1 cellular context compared by ENCODE assay signal in the genomic region with DNA sequence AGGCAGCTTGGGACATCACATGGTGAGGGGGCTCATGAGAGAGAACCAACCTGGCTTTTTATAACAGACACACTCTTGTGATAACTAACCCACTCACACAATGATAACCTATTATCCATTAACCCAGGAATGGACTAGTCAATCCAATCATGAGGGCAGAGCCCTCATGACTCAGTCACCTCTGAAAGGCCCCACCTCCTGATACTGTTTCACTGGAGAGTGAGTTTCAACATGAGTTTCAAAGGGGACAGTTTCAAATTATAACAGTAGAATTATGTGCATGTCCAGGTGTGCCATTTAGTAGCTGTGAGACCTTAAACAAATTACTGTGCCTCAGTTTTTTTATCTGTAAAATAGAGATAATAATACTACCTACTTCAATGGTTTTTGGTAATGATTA.
TF ChIP-seq lines count a peak whose summit lies in the region.

No MANE protein-coding gene starts in this region.

TF ChIP-seq in K562, 482 proteins besides CTCF, POLR2A, EP300 and RAD21 (continued from another document):
- TF ChIP-seq, protein P1, sequence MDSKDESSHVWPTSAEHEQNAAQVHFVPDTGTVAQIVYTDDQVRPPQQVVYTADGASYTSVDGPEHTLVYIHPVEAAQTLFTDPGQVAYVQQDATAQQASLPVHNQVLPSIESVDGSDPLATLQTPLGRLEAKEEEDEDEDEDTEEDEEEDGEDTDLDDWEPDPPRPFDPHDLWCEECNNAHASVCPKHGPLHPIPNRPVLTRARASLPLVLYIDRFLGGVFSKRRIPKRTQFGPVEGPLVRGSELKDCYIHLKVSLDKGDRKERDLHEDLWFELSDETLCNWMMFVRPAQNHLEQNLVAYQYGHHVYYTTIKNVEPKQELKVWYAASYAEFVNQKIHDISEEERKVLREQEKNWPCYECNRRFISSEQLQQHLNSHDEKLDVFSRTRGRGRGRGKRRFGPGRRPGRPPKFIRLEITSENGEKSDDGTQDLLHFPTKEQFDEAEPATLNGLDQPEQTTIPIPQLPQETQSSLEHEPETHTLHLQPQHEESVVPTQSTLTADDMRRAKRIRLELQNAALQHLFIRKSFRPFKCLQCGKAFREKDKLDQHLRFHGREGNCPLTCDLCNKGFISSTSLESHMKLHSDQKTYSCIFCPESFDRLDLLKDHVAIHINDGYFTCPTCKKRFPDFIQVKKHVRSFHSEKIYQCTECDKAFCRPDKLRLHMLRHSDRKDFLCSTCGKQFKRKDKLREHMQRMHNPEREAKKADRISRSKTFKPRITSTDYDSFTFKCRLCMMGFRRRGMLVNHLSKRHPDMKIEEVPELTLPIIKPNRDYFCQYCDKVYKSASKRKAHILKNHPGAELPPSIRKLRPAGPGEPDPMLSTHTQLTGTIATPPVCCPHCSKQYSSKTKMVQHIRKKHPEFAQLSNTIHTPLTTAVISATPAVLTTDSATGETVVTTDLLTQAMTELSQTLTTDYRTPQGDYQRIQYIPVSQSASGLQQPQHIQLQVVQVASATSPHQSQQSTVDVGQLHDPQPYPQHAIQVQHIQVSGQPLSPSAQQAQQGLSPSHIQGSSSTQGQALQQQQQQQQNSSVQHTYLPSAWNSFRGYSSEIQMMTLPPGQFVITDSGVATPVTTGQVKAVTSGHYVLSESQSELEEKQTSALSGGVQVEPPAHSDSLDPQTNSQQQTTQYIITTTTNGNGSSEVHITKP (IDR thresholded peaks at IDR 0.05; ENCODE audit: partially characterized antibody), result peak; percentile 42
- peak; percentile 24; the same call in 1 of the 2 replicates for TF ChIP-seq DPF2 (IDR thresholded peaks at IDR 0.05)
- peak; percentile 30; the same call in 1 of the 2 replicates for TF ChIP-seq TCF3 (CRISPR knock-in tag; IDR thresholded peaks at IDR 0.05)
- TF ChIP-seq, protein P2, sequence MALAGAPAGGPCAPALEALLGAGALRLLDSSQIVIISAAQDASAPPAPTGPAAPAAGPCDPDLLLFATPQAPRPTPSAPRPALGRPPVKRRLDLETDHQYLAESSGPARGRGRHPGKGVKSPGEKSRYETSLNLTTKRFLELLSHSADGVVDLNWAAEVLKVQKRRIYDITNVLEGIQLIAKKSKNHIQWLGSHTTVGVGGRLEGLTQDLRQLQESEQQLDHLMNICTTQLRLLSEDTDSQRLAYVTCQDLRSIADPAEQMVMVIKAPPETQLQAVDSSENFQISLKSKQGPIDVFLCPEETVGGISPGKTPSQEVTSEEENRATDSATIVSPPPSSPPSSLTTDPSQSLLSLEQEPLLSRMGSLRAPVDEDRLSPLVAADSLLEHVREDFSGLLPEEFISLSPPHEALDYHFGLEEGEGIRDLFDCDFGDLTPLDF (CRISPR knock-in tag; IDR thresholded peaks at IDR 0.05), result no peak
- no peak for TF ChIP-seq JUNB (CRISPR knock-in tag; conservative IDR thresholded peaks at IDR 0.05)
- TF ChIP-seq, protein P3, sequence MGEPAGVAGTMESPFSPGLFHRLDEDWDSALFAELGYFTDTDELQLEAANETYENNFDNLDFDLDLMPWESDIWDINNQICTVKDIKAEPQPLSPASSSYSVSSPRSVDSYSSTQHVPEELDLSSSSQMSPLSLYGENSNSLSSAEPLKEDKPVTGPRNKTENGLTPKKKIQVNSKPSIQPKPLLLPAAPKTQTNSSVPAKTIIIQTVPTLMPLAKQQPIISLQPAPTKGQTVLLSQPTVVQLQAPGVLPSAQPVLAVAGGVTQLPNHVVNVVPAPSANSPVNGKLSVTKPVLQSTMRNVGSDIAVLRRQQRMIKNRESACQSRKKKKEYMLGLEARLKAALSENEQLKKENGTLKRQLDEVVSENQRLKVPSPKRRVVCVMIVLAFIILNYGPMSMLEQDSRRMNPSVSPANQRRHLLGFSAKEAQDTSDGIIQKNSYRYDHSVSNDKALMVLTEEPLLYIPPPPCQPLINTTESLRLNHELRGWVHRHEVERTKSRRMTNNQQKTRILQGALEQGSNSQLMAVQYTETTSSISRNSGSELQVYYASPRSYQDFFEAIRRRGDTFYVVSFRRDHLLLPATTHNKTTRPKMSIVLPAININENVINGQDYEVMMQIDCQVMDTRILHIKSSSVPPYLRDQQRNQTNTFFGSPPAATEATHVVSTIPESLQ (CRISPR knock-in tag; IDR thresholded peaks at IDR 0.05), result 0 out of 2 replicates have a peak, but pooled peaks have one; percentile 22
- peak; percentile 56 for TF ChIP-seq CBFA2T3 (IDR thresholded peaks at IDR 0.05)
- TF ChIP-seq FOSL1 (tag; conservative IDR thresholded peaks at IDR 0.05), result peak; percentile 63
- 0 out of 2 replicates have a peak, but pooled peaks have one; percentile 3 for TF ChIP-seq CBFA2T2 (conservative IDR thresholded peaks at IDR 0.05)
